ENCODE assay signal across 18 cellular contexts in genomic region chr2:35415282-35415681, GRCh38.
DNase-seq lines count a peak whose midpoint lies in the region; ATAC-seq and TF ChIP-seq lines count a peak whose summit lies in the region.
"Had no signal": no experiment of that assay in that cellular context is flagged by ENCODE, and none has a peak within 500 bp of the region (broad histone marks: within the 10 kb centered on the region; RNA-seq: fewer than 3 reads in every experiment).

No MANE protein-coding gene starts in this region.

- WGBS in heart right ventricle, 2 donors: 68 to 70% methylated on average over 1 of the region's 1 CpG

- H3K4me2 ChIP-seq in PC-9: no peak overlapping the region

- H3K27ac ChIP-seq in PC-9 (no peak overlapping the region), heart right ventricle (no peak overlapping the region)
- H3K27ac ChIP-seq: body of pancreas, parathyroid adenoma, spleen had no signal

- no TSS peak for BruUV-seq in PC-9 (replicated peaks; lab: Mats Ljungman, UMichigan)

- no peak for ATAC-seq in heart right ventricle
- ATAC-seq: body of pancreas, K562, left lobe of liver had no signal

- CTCF ChIA-PET in PC-9 (lab: Charles Lee): no interaction called here

- no peak overlapping the region for H2AFZ ChIP-seq in PC-9
- H2AFZ ChIP-seq: parathyroid adenoma had no signal

- no peaks in the 10 kb centered on the region; the same call in 1 of the 2 replicates for H3K9me2 ChIP-seq in PC-9 (ENCODE audit: insufficient read depth)

- H3K9me3 ChIP-seq in PC-9 (ENCODE audit: insufficient read depth, low read depth) (no peaks in the 10 kb centered on the region), heart right ventricle (no peaks in the 10 kb centered on the region)
- H3K9me3 ChIP-seq: body of pancreas, spleen had no signal

- H4K20me1 ChIP-seq in PC-9 (ENCODE audit: insufficient read depth): no peaks in the 10 kb centered on the region

- no peaks in the 10 kb centered on the region for H3F3A ChIP-seq in PC-9 (ENCODE audit: insufficient read depth, low read depth)

- H3K36me3 ChIP-seq in PC-9 (ENCODE audit: low read depth) (no peaks in the 10 kb centered on the region), heart right ventricle (no peaks in the 10 kb centered on the region)
- H3K36me3 ChIP-seq: spleen had no signal

- intact Hi-C loops in PC-9 (cut with micrococcal nuclease; ENCODE audit: unreplicated experiment) (no loop called here), heart right ventricle (cut with DNase I) (loop anchor here in 4 of 10 donors (10.0 kb wide), 2 partner anchors 1320 to 1740 kb away; no protein-coding TSS in a partner anchor)

- no peaks in the 10 kb centered on the region for H3K79me2 ChIP-seq in PC-9 (ENCODE audit: low read depth)
- H3K79me2 ChIP-seq: parathyroid adenoma had no signal

- H3K4me1 ChIP-seq in PC-9 (replicated peaks; ENCODE audit: insufficient read depth) (no peaks in the 10 kb centered on the region), heart right ventricle (no peaks in the 10 kb centered on the region)
- H3K4me1 ChIP-seq: body of pancreas, parathyroid adenoma, spleen had no signal

- POLR2A ChIA-PET in PC-9 (lab: Charles Lee; ENCODE audit: unreplicated experiment): no interaction called here

- H3K4me3 ChIP-seq in PC-9 (no peak overlapping the region), epithelial cell of proximal tubule (ENCODE audit: low read depth, low read length) (no peak overlapping the region), retinal pigment epithelial cell (ENCODE audit: low read length) (no peak overlapping the region), heart right ventricle (no peak overlapping the region)
- H3K4me3 ChIP-seq: body of pancreas, K562, spleen had no signal

- peak; percentile 22; the same call in 1 of the 2 replicates for TF ChIP-seq CTCF in GM12874 (IDR thresholded peaks at IDR 0.05; ENCODE audit: insufficient read depth, low read depth, low read length)
- TF ChIP-seq CTCF in PC-9 (conservative IDR thresholded peaks at IDR 0.05): peak; percentile 53
- peak; percentile 38 for TF ChIP-seq CTCF in epithelial cell of proximal tubule (conservative IDR thresholded peaks at IDR 0.05; ENCODE audit: low read depth, low read length)
- TF ChIP-seq CTCF in retinal pigment epithelial cell (conservative IDR thresholded peaks at IDR 0.05; ENCODE audit: low read depth, low read length): peak; percentile 50
- TF ChIP-seq CTCF in heart right ventricle (IDR thresholded peaks at IDR 0.05): no peak

- H3K27me3 ChIP-seq in PC-9 (ENCODE audit: insufficient read depth, low read depth) (no peaks in the 10 kb centered on the region), heart right ventricle (no peaks in the 10 kb centered on the region)
- H3K27me3 ChIP-seq: body of pancreas, spleen had no signal

- DNase-seq in PC-9 (no peak), epithelial cell of proximal tubule (ENCODE audit: low read depth) (no peak), retinal pigment epithelial cell (ENCODE audit: low read depth) (no peak), superior temporal gyrus (ENCODE audit: extremely low spot score) (no peak), NCI-H1930 (lab: John Stamatoyannopoulos, UW) (no peak), HuH-7 (ENCODE audit: low spot score) (no peak), heart right ventricle (no peak)
- DNase-seq: activated naive CD4-positive, alpha-beta T cell treated with Interleukin-2 at 50 U/mL for 16 hours; body of pancreas; C1 segment of cervical spinal cord; NCI-H1105; SHP77; spleen; trophoblast cell had no signal

Comparison
In these comparisons a context has a peak if more than half of its experiments do, and no peak if none do; other contexts are left out.
1. CTCF ChIP-seq: peak in GM12874 (single experiment), PC-9 (single experiment), epithelial cell of proximal tubule (single experiment) and retinal pigment epithelial cell (single experiment); none in heart right ventricle (0 of 9).